1 cellular context compared by ENCODE assay signal in genomic region chr11:14253437-14253836, GRCh38.
TF ChIP-seq lines count a peak whose summit lies in the region.

No MANE protein-coding gene starts in this region.

TF ChIP-seq in IMR-90, 13 proteins besides CTCF, POLR2A, EP300 and RAD21:
- TF ChIP-seq NFE2L2 (IDR thresholded peaks at IDR 0.05; ENCODE audit: low read depth, low read length) (no peak), FOS (IDR thresholded peaks at IDR 0.05; ENCODE audit: low read depth, low read length) (no peak), CHD1 (IDR thresholded peaks at IDR 0.05; ENCODE audit: low read depth, low read length) (no peak), ELK1 (IDR thresholded peaks at IDR 0.05; ENCODE audit: borderline replicate concordance, low read depth, low read length) (no peak), BHLHE40 (IDR thresholded peaks at IDR 0.05; ENCODE audit: low read depth, low read length) (no peak), MXI1 (IDR thresholded peaks at IDR 0.05; ENCODE audit: borderline replicate concordance, low read depth, low read length) (no peak), USF2 (IDR thresholded peaks at IDR 0.05; ENCODE audit: low read depth, low read length) (no peak), MAZ (IDR thresholded peaks at IDR 0.05; ENCODE audit: borderline replicate concordance, low read depth, low read length) (no peak), RCOR1 (IDR thresholded peaks at IDR 0.05; ENCODE audit: insufficient replicate concordance, low read length) (no peak)
